In genomic region chr18:59426855-59427254, GRCh38 we compare ENCODE assay signal across 16 cellular contexts.
DNase-seq lines count a peak whose midpoint lies in the region; ATAC-seq and TF ChIP-seq lines count a peak whose summit lies in the region.
"Had no signal": no experiment of that assay in that cellular context is flagged by ENCODE, and none has a peak within 500 bp of the region (broad histone marks: within the 10 kb centered on the region; RNA-seq: fewer than 3 reads in every experiment).

No MANE protein-coding gene starts in this region.

- no peak for TF ChIP-seq CTCF in foreskin fibroblast (IDR thresholded peaks at IDR 0.05; ENCODE audit: low read depth, low read length)

- ATAC-seq in esophagus mucosa = peak; percentile 97
- ATAC-seq: HepG2 had no signal

- DNase-seq in NCI-H2171 treated with DMSO at 0.1 percent for 48 hours (lab: John Stamatoyannopoulos, UW) (peak; percentile 16), NCI-H2171 (lab: John Stamatoyannopoulos, UW) (no peak), NCI-H1105 treated with DMSO at 0.1 percent for 48 hours (lab: John Stamatoyannopoulos, UW) (peak; percentile 90), NCI-H748 (lab: John Stamatoyannopoulos, UW; ENCODE audit: unreplicated experiment) (peak; percentile 89), NCI-H2196 treated with DMSO at 0.1 percent for 48 hours (lab: John Stamatoyannopoulos, UW; ENCODE audit: unreplicated experiment) (no peak), foreskin fibroblast (no peak)
- DNase-seq in stimulated activated naive CD4-positive, alpha-beta T cell (lab: John Stamatoyannopoulos, UW) = no peak
- DNase-seq: DND-41; HFFc6; KBM-7; NCI-H2107; NK-92 treated with Interleukin-12 subunit alpha and Interleukin-12 subunit beta, amount 100 ng/mL, for 24 hours; Peyer's patch had no signal

- H3K4me3 ChIP-seq in foreskin fibroblast (ENCODE audit: low read depth in 1 of 2, low read length in 2 of 2) = no peak overlapping the region
- H3K4me3 ChIP-seq: BLaER1 treated with 17β-estradiol and CSF1 and Interleukin-3, amounts not matched to agents 10 nM and 100 nM; Peyer's patch had no signal

Comparison
In these comparisons a context has a peak if more than half of its experiments do, and no peak if none do; other contexts are left out.
1. DNase-seq: peak in NCI-H2171 treated with DMSO at 0.1 percent for 48 hours (single experiment), NCI-H1105 treated with DMSO at 0.1 percent for 48 hours (single experiment) and NCI-H748 (single experiment); none in NCI-H2171 (single experiment), stimulated activated naive CD4-positive, alpha-beta T cell (0 of 6), NCI-H2196 treated with DMSO at 0.1 percent for 48 hours (single experiment) and foreskin fibroblast (0 of 2).